In genomic region chr1:110337704-110338199, GRCh38 we compare ENCODE assay signal across 1 cellular context.
TF ChIP-seq lines count a peak whose summit lies in the region.

No MANE protein-coding gene starts in this region.

TF ChIP-seq in K562, 482 proteins besides CTCF, POLR2A, EP300 and RAD21 (continued from another document and continues in another):
- TF ChIP-seq CREM (IDR thresholded peaks at IDR 0.05; ENCODE audit: low read depth) (peak; percentile 48; the same call in 1 of the 2 replicates), ZNF3 (CRISPR knock-in tag; IDR thresholded peaks at IDR 0.05) (no peak), ASH1L (IDR thresholded peaks at IDR 0.05; ENCODE audit: borderline replicate concordance, low read depth, partially characterized antibody) (peak; percentile 62), SAP30 (IDR thresholded peaks at IDR 0.05; ENCODE audit: borderline replicate concordance, insufficient read depth, low read depth, low read length, poor library complexity, severe bottlenecking) (peak; percentile 10), RFX1 (IDR thresholded peaks at IDR 0.05) (peak; percentile 20; the same call in 1 of the 2 replicates), GABPA (tag; conservative IDR thresholded peaks at IDR 0.05; ENCODE audit: low read depth) (no peak), CTCFL (IDR thresholded peaks at IDR 0.05; ENCODE audit: borderline replicate concordance, insufficient read depth, low read depth, low read length, poor library complexity, severe bottlenecking) (no peak), ZNF165 (CRISPR knock-in tag; IDR thresholded peaks at IDR 0.05; ENCODE audit: borderline replicate concordance) (0 out of 2 replicates have a peak, but pooled peaks have one; percentile 76), KDM1A (IDR thresholded peaks at IDR 0.05) (no peak), NCOA4 (IDR thresholded peaks at IDR 0.05; ENCODE audit: partially characterized antibody) (no peak), ZC3H4 (CRISPR knock-in tag; IDR thresholded peaks at IDR 0.05; ENCODE audit: borderline replicate concordance) (peak; percentile 90), ZFP91 (CRISPR knock-in tag; IDR thresholded peaks at IDR 0.05) (no peak), SNAPC5 (CRISPR knock-in tag; IDR thresholded peaks at IDR 0.05) (no peak), TOE1 (IDR thresholded peaks at IDR 0.05; ENCODE audit: borderline replicate concordance) (no peak), TOE1 (CRISPR knock-in tag; IDR thresholded peaks at IDR 0.05; ENCODE audit: borderline replicate concordance, low read depth) (peak; percentile 84; the same call in 1 of the 2 replicates), NR2C2 (CRISPR knock-in tag; IDR thresholded peaks at IDR 0.05) (no peak), NR2C2 (tag; IDR thresholded peaks at IDR 0.05) (no peak), BCOR (IDR thresholded peaks at IDR 0.05) (no peak), ZMIZ1 (IDR thresholded peaks at IDR 0.05; ENCODE audit: low read depth in 2 of 2, low read length in 2 of 2) (no peak), BRD9 (IDR thresholded peaks at IDR 0.05; ENCODE audit: low read depth, partially characterized antibody) (peak; percentile 66), HOMEZ (CRISPR knock-in tag; IDR thresholded peaks at IDR 0.05) (no peak), TCF3 (CRISPR knock-in tag; IDR thresholded peaks at IDR 0.05) (no peak), DDX20 (tag; IDR thresholded peaks at IDR 0.05; ENCODE audit: low read depth) (no peak), ZC3H11A (IDR thresholded peaks at IDR 0.05; ENCODE audit: low read depth, low read length) (no peak), SPI1 (IDR thresholded peaks at IDR 0.05; ENCODE audit: borderline replicate concordance, low read depth, low read length) (no peak), KDM5B (IDR thresholded peaks at IDR 0.05; ENCODE audit: insufficient replicate concordance, low read depth, low read length) (peak; percentile 26), NR1H2 (CRISPR knock-in tag; IDR thresholded peaks at IDR 0.05) (no peak), ZBTB12 (CRISPR knock-in tag; IDR thresholded peaks at IDR 0.05) (0 out of 2 replicates have a peak, but pooled peaks have one; percentile 7), ZNF76 (CRISPR knock-in tag; IDR thresholded peaks at IDR 0.05; ENCODE audit: borderline replicate concordance) (peak; percentile 42; the same call in 1 of the 2 replicates), TGIF2 (CRISPR knock-in tag; IDR thresholded peaks at IDR 0.05) (0 out of 2 replicates have a peak, but pooled peaks have one; percentile 23), ATF3 (IDR thresholded peaks at IDR 0.05) (peak; percentile 60), ATF3 (CRISPR knock-in tag; conservative IDR thresholded peaks at IDR 0.05) (no peak), TRIM25 (IDR thresholded peaks at IDR 0.05; ENCODE audit: borderline replicate concordance) (0 out of 2 replicates have a peak, but pooled peaks have one; percentile 81), SMARCA5 (IDR thresholded peaks at IDR 0.05) (no peak), SMARCE1 (IDR thresholded peaks at IDR 0.05) (peak; percentile 73; the same call in 1 of the 2 replicates), TEAD4 (IDR thresholded peaks at IDR 0.05; ENCODE audit: low read length) (0 out of 2 replicates have a peak, but pooled peaks have one; percentile 2), TEAD4 (CRISPR knock-in tag; IDR thresholded peaks at IDR 0.05; ENCODE audit: borderline replicate concordance) (no peak), MYC (IDR thresholded peaks at IDR 0.05; ENCODE audit: low read depth, low read length) (no peak), MYC (CRISPR knock-in tag; IDR thresholded peaks at IDR 0.05; ENCODE audit: borderline replicate concordance, low read depth) (0 out of 2 replicates have a peak, but pooled peaks have one; percentile 22), POLR2B (IDR thresholded peaks at IDR 0.05; ENCODE audit: low read depth, partially characterized antibody) (no peak), JUND (IDR thresholded peaks at IDR 0.05; ENCODE audit: borderline replicate concordance, low read depth, low read length) (peak; percentile 33; the same call in 1 of the 2 replicates), JUND (tag; IDR thresholded peaks at IDR 0.05; ENCODE audit: borderline replicate concordance, low read depth, low read length) (no peak), TBP (optimal IDR thresholded peaks at IDR 0.05; ENCODE audit: low read depth, low read length) (peak; percentile 15), MBD2 (IDR thresholded peaks at IDR 0.05; ENCODE audit: borderline replicate concordance, low read depth) (no peak), ZNF24 (IDR thresholded peaks at IDR 0.05) (peak; percentile 52; the same call in 1 of the 2 replicates), ARNT (IDR thresholded peaks at IDR 0.05) (peak in 1 of 2 experiments; percentile 48; a peak in 2 of 4 replicates), ZNF551 (CRISPR knock-in tag; IDR thresholded peaks at IDR 0.05) (no peak), HNRNPLL (IDR thresholded peaks at IDR 0.05; ENCODE audit: low read depth, low read length, poor library complexity, severe bottlenecking) (no peak), MLLT1 (IDR thresholded peaks at IDR 0.05) (0 out of 4 replicates have a peak, but pooled peaks of 1 of the 2 experiments have one; percentile 16), HBP1 (CRISPR knock-in tag; IDR thresholded peaks at IDR 0.05) (peak; percentile 46; the same call in 1 of the 2 replicates)
